In the genomic region with DNA sequence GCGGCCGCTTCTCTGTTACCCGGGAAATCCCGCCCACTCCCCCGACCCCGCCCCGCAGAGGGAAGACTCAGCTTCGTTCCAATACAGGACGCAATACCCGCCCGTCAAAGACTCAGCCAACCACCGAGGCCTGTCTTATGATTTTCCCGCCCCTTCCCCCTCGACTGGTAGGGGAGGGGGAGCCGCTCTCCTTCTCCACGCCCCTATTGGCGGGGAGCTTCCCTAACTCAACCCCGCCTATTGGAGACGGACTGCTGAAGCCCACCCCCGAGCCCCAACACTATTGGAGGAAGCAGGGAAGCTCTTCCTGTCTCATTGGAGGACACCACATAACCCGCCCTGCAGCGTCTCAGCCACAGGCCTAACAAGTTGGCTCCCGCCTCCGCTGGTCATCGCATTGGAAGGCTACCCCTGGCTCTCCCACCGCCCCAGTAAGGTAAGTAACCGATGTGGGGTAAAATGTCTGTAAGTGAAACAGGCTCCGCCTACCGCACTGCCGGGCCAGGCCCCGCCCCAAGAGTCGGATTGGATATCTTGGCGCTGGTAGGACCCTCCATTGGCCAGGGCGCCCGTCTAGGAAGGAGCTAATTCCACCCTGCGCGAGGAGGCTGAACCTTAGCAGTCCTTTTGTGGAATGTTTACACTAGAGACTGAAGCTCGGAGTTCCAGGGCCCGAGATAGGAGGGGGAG, we compare ENCODE assay signal across 8 cellular contexts. TPM values are rescaled to one million over a fixed set of nuclear protein-coding genes. Genes with fewer than 3 reads are reported as not detected.
A peak's percentile ranks its signal among the peaks of the same experiment; 100 is the strongest.
DNase-seq lines count a peak whose midpoint lies in the region; ATAC-seq, FAIRE-seq and TF ChIP-seq lines count a peak whose summit lies in the region.

Gene SIN3A (minus strand): TSS at position 17 of the 690 bp plus-strand sequence. CDS start 21,315 bp downstream, outside the sequence.

- DNase-seq in A549 (ENCODE audit: low read depth in 1 of 2, low spot score in 1 of 2) (peak; percentile 96 to 100), NCI-H2227 treated with DMSO at 0.1 percent for 48 hours (lab: John Stamatoyannopoulos, UW) (peak; percentile 96), bronchial epithelial cell (ENCODE audit: low read depth) (peak; percentile 99), iPS-NIHi11 (ENCODE audit: low spot score) (peak; percentile 60), small intestine (peak; percentile 100)

- CTCF ChIA-PET in A549 (lab: Yijun Ruan, JAX) = interaction anchor here (0.5 to 7.0 kb wide), 9 partner anchors 8 to 331 kb away, joined by 3 to 49 read pairs (median 4); partner anchors contain the start of genes MAN2C1, PTPN9, SNUPN and SNX33

- peak within 1 kb of the TSS; percentile 93 for H3K4me2 ChIP-seq in A549

- peak within 1 kb of the TSS; percentile 67 for H3K4me3 ChIP-seq in A549
- peak within 1 kb of the TSS; percentile 84 for H3K4me3 ChIP-seq in WI38 (ENCODE audit: low read depth, low read length)
- peak within 1 kb of the TSS; percentile 93 for H3K4me3 ChIP-seq in bronchial epithelial cell (ENCODE audit: low read depth, low read length)
- peak within 1 kb of the TSS; percentile 92 to 95 for H3K4me3 ChIP-seq in small intestine (ENCODE audit: low read depth in 1 of 2, low read length in 2 of 2)

- H3K9me3 ChIP-seq in A549 (no peaks in the 10 kb centered on the region), small intestine (ENCODE audit: control insufficient read depth, low read depth) (no peaks in the 10 kb centered on the region)

- H3K27ac ChIP-seq in A549 (peak within 1 kb of the TSS; percentile 91 to 95), small intestine (ENCODE audit: low read depth in 1 of 2, low read length in 1 of 2) (peak within 1 kb of the TSS; percentile 95 to 99)

- TF ChIP-seq RAD21 in A549 (conservative IDR thresholded peaks at IDR 0.05 in 1 of 2, IDR thresholded peaks at IDR 0.05 in 1 of 2) = no peak

- TF ChIP-seq CTCF in A549 (IDR thresholded peaks at IDR 0.05) (no peak), WI38 (IDR thresholded peaks at IDR 0.05; ENCODE audit: low read depth, low read length) (no peak), bronchial epithelial cell (IDR thresholded peaks at IDR 0.05; ENCODE audit: insufficient read depth, low read length, severe bottlenecking) (no peak)

- POLR2A ChIA-PET in A549 (lab: Yijun Ruan, JAX) = interaction anchor here (0.5 to 7.3 kb wide), 15 partner anchors 8 to 495 kb away, joined by 3 to 148 read pairs (median 6); partner anchors contain the start of genes IMP3, MAN2C1, PTPN9 and RPP25

- H3K36me3 ChIP-seq in bronchial epithelial cell (ENCODE audit: control insufficient read depth, insufficient read depth, low read length) = peaks cover 1% of the 10 kb centered on the region
- no peaks in the 10 kb centered on the region for H3K36me3 ChIP-seq in small intestine (ENCODE audit: control insufficient read depth in 2 of 2, insufficient read depth in 2 of 2, low read length in 2 of 2)

- no peaks in the 10 kb centered on the region for H3K27me3 ChIP-seq in bronchial epithelial cell (ENCODE audit: control insufficient read depth, insufficient read depth, low read length)
- no peaks in the 10 kb centered on the region for H3K27me3 ChIP-seq in small intestine (ENCODE audit: control insufficient read depth in 2 of 2, insufficient read depth in 2 of 2, low read length in 2 of 2)

- TF ChIP-seq POLR2A in A549 (IDR thresholded peaks at IDR 0.05; ENCODE audit: low read length) = no peak

- FAIRE-seq in A549 (lab: Jason Lieb, UNC) (peak; percentile 96), bronchial epithelial cell (lab: Jason Lieb, UNC) (no peak), small intestine (lab: Jason Lieb, UNC) (peak; percentile 36)

- ATAC-seq in A549 (peak; percentile 47 to 77), GM18873 (IDR thresholded peaks at IDR 0.05; ENCODE audit: low FRiP score, unreplicated experiment) (peak; percentile 45), HG03159 (IDR thresholded peaks at IDR 0.05; ENCODE audit: unreplicated experiment) (peak; percentile 37)

- H3K4me1 ChIP-seq in A549 (peaks cover 17% of the 10 kb centered on the region), small intestine (ENCODE audit: control insufficient read depth in 2 of 2, insufficient read depth in 1 of 2, low read depth in 1 of 2, low read length in 1 of 2) (peaks cover 0 to 3% of the 10 kb centered on the region in 2 donors)

- WGBS in A549 (ENCODE audit: missing lambda C conversion rate) = under 1% methylated on average over 36 of the region's 39 CpGs
- WGBS in small intestine, 3 donors = 0 to 1% (median 0%) methylated on average over 32 to 39 of the region's 39 CpGs

- no peak for TF ChIP-seq EP300 in A549 (IDR thresholded peaks at IDR 0.05)

TF ChIP-seq in A549, 52 proteins besides CTCF, POLR2A, EP300 and RAD21:
- TF ChIP-seq, protein P1, sequence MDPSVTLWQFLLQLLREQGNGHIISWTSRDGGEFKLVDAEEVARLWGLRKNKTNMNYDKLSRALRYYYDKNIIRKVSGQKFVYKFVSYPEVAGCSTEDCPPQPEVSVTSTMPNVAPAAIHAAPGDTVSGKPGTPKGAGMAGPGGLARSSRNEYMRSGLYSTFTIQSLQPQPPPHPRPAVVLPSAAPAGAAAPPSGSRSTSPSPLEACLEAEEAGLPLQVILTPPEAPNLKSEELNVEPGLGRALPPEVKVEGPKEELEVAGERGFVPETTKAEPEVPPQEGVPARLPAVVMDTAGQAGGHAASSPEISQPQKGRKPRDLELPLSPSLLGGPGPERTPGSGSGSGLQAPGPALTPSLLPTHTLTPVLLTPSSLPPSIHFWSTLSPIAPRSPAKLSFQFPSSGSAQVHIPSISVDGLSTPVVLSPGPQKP (IDR thresholded peaks at IDR 0.05; ENCODE audit: low read depth, low read length) = no peak
- TF ChIP-seq CHD2 (IDR thresholded peaks at IDR 0.05; ENCODE audit: low read length, partially characterized antibody) (peak; percentile 15), HMGXB4 (CRISPR knock-in tag; IDR thresholded peaks at IDR 0.05; ENCODE audit: borderline replicate concordance) (no peak), SREBF2 (IDR thresholded peaks at IDR 0.05) (no peak), NR3C1 (IDR thresholded peaks at IDR 0.05) (no peak), USF2 (IDR thresholded peaks at IDR 0.05) (no peak), RFX5 (IDR thresholded peaks at IDR 0.05) (peak; percentile 36; the same call in 1 of the 2 replicates), ZSCAN20 (CRISPR knock-in tag; IDR thresholded peaks at IDR 0.05) (no peak), CEBPB (IDR thresholded peaks at IDR 0.05) (0 out of 4 replicates have a peak, but pooled peaks of 1 of the 2 experiments have one; percentile 12), MAX (IDR thresholded peaks at IDR 0.05) (no peak), PBX3 (IDR thresholded peaks at IDR 0.05) (peak; percentile 96), E2F6 (IDR thresholded peaks at IDR 0.05; ENCODE audit: borderline replicate concordance, low read depth) (peak; percentile 50), PHF8 (IDR thresholded peaks at IDR 0.05; ENCODE audit: borderline replicate concordance, low read depth) (no peak), NFE2L2 (conservative IDR thresholded peaks at IDR 0.05; ENCODE audit: low read length) (no peak), MAZ (IDR thresholded peaks at IDR 0.05; ENCODE audit: borderline replicate concordance, low read depth, low read length) (0 out of 2 replicates have a peak, but pooled peaks have one; percentile 14)

RNA-seq across cellular contexts. Expression of gene SIN3A, which starts in this region (rescaled TPM):
- polyA plus RNA-seq in A549 (2011; rRNA removed) (46.8 and 48.7 TPM in 2 replicates), A549 (2017; fragmentation: RNase III; extraction: RNeasy Plus Mini Kit Qiagen cat#74134 plus additional on column Dnase treatment) (33.9 to 38.6 TPM (median 35.9 TPM) in 3 replicates), small intestine (10 to 100 TPM in 1 of 3 donors, 1 to 10 TPM in 2; 7.6 to 14.0 (median 9.8) TPM)
- 30.7 and 42.3 TPM in 2 replicates for polyA plus RNA-seq in A549 (2012; cell fraction: cytosol; rRNA removed)
- polyA plus RNA-seq in A549 (2012; cell fraction: nucleus; rRNA removed) = 57.9 and 65.8 TPM in 2 replicates
- polyA minus RNA-seq in A549 (2011; rRNA and poly(A)+ RNA removed) = 104 TPM in 2 replicates
- 11.6 and 24.6 TPM in 2 replicates for total RNA-seq in bronchial epithelial cell

Comparison
In these comparisons a context has a peak if more than half of its experiments do, and no peak if none do; other contexts are left out.
1. Peak in every context shown above with its lines: DNase-seq, ATAC-seq, H3K4me3 ChIP-seq and H3K27ac ChIP-seq.